Comparison of ENCODE assay signal across 8 cellular contexts in genomic region chr16:2911580-2912329, GRCh38. TPM values are rescaled to one million over a fixed set of nuclear protein-coding genes. Genes with fewer than 3 reads are reported as not detected.
DNase-seq lines count a peak whose midpoint lies in the region; ATAC-seq, FAIRE-seq and TF ChIP-seq lines count a peak whose summit lies in the region.

Gene FLYWCH1 (plus strand): TSS chr16:2911931. CDS start chr16:2929686, 17,755 bp downstream.

- peak within 1 kb of the TSS; percentile 94 to 99 (median 96) for H3K4me3 Mint-ChIP-seq in CD4-positive, CD25-positive, alpha-beta regulatory T cell

- TF ChIP-seq POLR2A in HepG2 (IDR thresholded peaks at IDR 0.05; ENCODE audit: insufficient read depth in 1 of 2, low read depth in 2 of 2, low read length in 2 of 2), result peak; percentile 24 to 71; a peak in 2 of 4 replicates

- peaks cover 3 to 40% (median 21%) of the 10 kb centered on the region in 4 donors for H3K4me1 Mint-ChIP-seq in CD4-positive, CD25-positive, alpha-beta regulatory T cell

- peak; percentile 97 to 98 for ATAC-seq in CD4-positive, CD25-positive, alpha-beta regulatory T cell (ENCODE audit: low read depth in 2 of 2)
- ATAC-seq in GM19452 (IDR thresholded peaks at IDR 0.05; ENCODE audit: unreplicated experiment) (peak; percentile 86), HG03575 (IDR thresholded peaks at IDR 0.05; ENCODE audit: extremely low read depth, insufficient number of reproducible peaks, low FRiP score, unreplicated experiment) (peak; percentile 49), HepG2 (peak; percentile 93)

- peaks cover 5% of the 10 kb centered on the region for H3K36me3 Mint-ChIP-seq in CD4-positive, CD25-positive, alpha-beta regulatory T cell

- CTCF ChIA-PET in HepG2 (lab: Yijun Ruan, JAX; ENCODE audit: low intra/inter-chr PET ratio, low total read pairs), result no interaction called here

- no TSS peak for BruUV-seq in HepG2 (replicated peaks; lab: Mats Ljungman, UMichigan)

- in situ Hi-C loops in HepG2 (cut with HindIII; ENCODE audit: extremely low pct_ligation_motif_present, low pct_unique_long_range_greater_than_20kb), result loop anchor here (5.0 kb wide), 2 partner anchors 39 to 74 kb away; no protein-coding TSS in a partner anchor

- TF ChIP-seq EP300 in HepG2 (IDR thresholded peaks at IDR 0.05; ENCODE audit: low read depth in 2 of 2, low read length in 2 of 2) (peak in 1 of 2 experiments; percentile 15; a peak in 1 of 4 replicates), HepG2 (CRISPR knock-in tag; IDR thresholded peaks at IDR 0.05; ENCODE audit: borderline replicate concordance) (no peak; the same call in 1 of the 2 replicates)

- H3K9ac ChIP-seq in HepG2 (ENCODE audit: insufficient read depth, low read depth, low read length), result peak within 1 kb of the TSS; percentile 77

- H3K27ac ChIP-seq in CD4-positive, CD25-positive, alpha-beta regulatory T cell (ENCODE audit: insufficient read depth, low read length, poor library complexity, severe bottlenecking), result peak within 1 kb of the TSS; percentile 67
- H3K27ac ChIP-seq in HepG2 (ENCODE audit: extremely low read length, insufficient read depth, low read length), result peak within 1 kb of the TSS; percentile 44

- FAIRE-seq in HepG2 (lab: Jason Lieb, UNC), result peak; percentile 76

- H3K4me1 ChIP-seq in CD4-positive, CD25-positive, alpha-beta regulatory T cell (ENCODE audit: control insufficient read depth, insufficient read depth, low read length, poor library complexity, severe bottlenecking), result peaks cover 21% of the 10 kb centered on the region
- peaks cover 18% of the 10 kb centered on the region for H3K4me1 ChIP-seq in HepG2 (ENCODE audit: insufficient read depth, low read length)

- POLR2A ChIA-PET in HepG2 (lab: Yijun Ruan, JAX), result interaction anchor here (0.6 to 2.2 kb wide), 10 partner anchors 13 to 160 kb away, joined by 3 to 27 read pairs (median 4); partner anchors contain the start of genes FLYWCH2, PKMYT1, SRRM2 and ZG16B

- H3K4me2 ChIP-seq in HepG2 (ENCODE audit: low read depth, low read length), result peak within 1 kb of the TSS; percentile 85

- H3K9me3 ChIP-seq in CD4-positive, CD25-positive, alpha-beta regulatory T cell (ENCODE audit: control insufficient read depth in 2 of 2, low read length in 2 of 2), result no peaks in the 10 kb centered on the region
- no peaks in the 10 kb centered on the region for H3K9me3 ChIP-seq in HepG2 (ENCODE audit: low read length)

- peaks cover 0 to 1% (median 0%) of the 10 kb centered on the region in 7 donors for H3K9me3 Mint-ChIP-seq in CD4-positive, CD25-positive, alpha-beta regulatory T cell

- H3K36me3 ChIP-seq in CD4-positive, CD25-positive, alpha-beta regulatory T cell (ENCODE audit: control insufficient read depth, insufficient read depth, low read length), result peaks cover 3% of the 10 kb centered on the region
- peaks cover 3% of the 10 kb centered on the region in 2 experiments; a peak in 2 of 5 replicates for H3K36me3 ChIP-seq in HepG2 (replicated peaks in 1 of 2; ENCODE audit: control insufficient read depth in 1 of 2, insufficient read depth in 2 of 2, low read length in 2 of 2)

- intact Hi-C loops in HepG2 (cut with micrococcal nuclease; ENCODE audit: unreplicated experiment), result loop anchor here (5.0 kb wide), 1 partner anchor 44 kb away; no protein-coding TSS in a partner anchor

- H3K4me3 ChIP-seq in CD4-positive, CD25-positive, alpha-beta regulatory T cell (ENCODE audit: low read depth, low read length), result peak within 1 kb of the TSS; percentile 85
- peak within 1 kb of the TSS; percentile 65 to 76 (median 76) for H3K4me3 ChIP-seq in HepG2 (replicated peaks in 1 of 3; ENCODE audit: insufficient read depth in 1 of 3, low read depth in 2 of 3, low read length in 3 of 3)

- TF ChIP-seq CTCF in HepG2 (CRISPR knock-in tag; IDR thresholded peaks at IDR 0.05), result 0 out of 2 replicates have a peak, but pooled peaks have one; percentile 24

- peaks cover 7% of the 10 kb centered on the region for H3K79me2 ChIP-seq in HepG2 (ENCODE audit: insufficient read depth, low read length)

- DNase-seq in CD4-positive, CD25-positive, alpha-beta regulatory T cell, result peak; percentile 94 to 99 (median 97)
- DNase-seq in NCI-H82 (lab: John Stamatoyannopoulos, UW) (peak; percentile 99), dermis blood vessel endothelial cell (peak; percentile 99), HepG2 (ENCODE audit: low spot score) (peak; percentile 92)
- DNase-seq in activated CD4-positive, alpha-beta T cell treated with anti-CD3 and anti-CD28 coated beads, Interleukin-2, amount 50 U/mL, for 48 hours, result peak; percentile 100
- peak; percentile 99 for DNase-seq in stimulated activated CD4-positive, alpha-beta T cell treated with anti-CD3 and anti-CD28 coated beads, Interleukin-2, amount 100 ng/mL, for 48 hours

- H2AFZ ChIP-seq in HepG2 (ENCODE audit: low read length), result peak within 1 kb of the TSS; percentile 48

- no peaks in the 10 kb centered on the region for H3K27me3 ChIP-seq in CD4-positive, CD25-positive, alpha-beta regulatory T cell (ENCODE audit: control insufficient read depth, insufficient read depth, low read length)
- H3K27me3 ChIP-seq in HepG2 (ENCODE audit: control insufficient read depth in 1 of 2, insufficient read depth in 2 of 2, low read length in 2 of 2), result no peaks in the 10 kb centered on the region; a peak in 1 of 5 replicates

- peak; percentile 58; the same call in 1 of the 2 replicates for TF ChIP-seq RAD21 in HepG2 (CRISPR knock-in tag; IDR thresholded peaks at IDR 0.05)

- H3K27me3 Mint-ChIP-seq in CD4-positive, CD25-positive, alpha-beta regulatory T cell, result peaks cover 7% of the 10 kb centered on the region

- no peaks in the 10 kb centered on the region for H4K20me1 ChIP-seq in HepG2 (ENCODE audit: insufficient read depth, low read length)

- 0% methylated on average over 21 of the region's 87 CpGs for WGBS in HepG2 (ENCODE audit: low lambda C conversion rate)

- peak within 1 kb of the TSS; percentile 83 to 95 (median 83) for H3K27ac Mint-ChIP-seq in CD4-positive, CD25-positive, alpha-beta regulatory T cell

TF ChIP-seq in HepG2, 621 proteins besides CTCF, POLR2A, EP300 and RAD21 (continues in another document):
- TF ChIP-seq, protein P1, sequence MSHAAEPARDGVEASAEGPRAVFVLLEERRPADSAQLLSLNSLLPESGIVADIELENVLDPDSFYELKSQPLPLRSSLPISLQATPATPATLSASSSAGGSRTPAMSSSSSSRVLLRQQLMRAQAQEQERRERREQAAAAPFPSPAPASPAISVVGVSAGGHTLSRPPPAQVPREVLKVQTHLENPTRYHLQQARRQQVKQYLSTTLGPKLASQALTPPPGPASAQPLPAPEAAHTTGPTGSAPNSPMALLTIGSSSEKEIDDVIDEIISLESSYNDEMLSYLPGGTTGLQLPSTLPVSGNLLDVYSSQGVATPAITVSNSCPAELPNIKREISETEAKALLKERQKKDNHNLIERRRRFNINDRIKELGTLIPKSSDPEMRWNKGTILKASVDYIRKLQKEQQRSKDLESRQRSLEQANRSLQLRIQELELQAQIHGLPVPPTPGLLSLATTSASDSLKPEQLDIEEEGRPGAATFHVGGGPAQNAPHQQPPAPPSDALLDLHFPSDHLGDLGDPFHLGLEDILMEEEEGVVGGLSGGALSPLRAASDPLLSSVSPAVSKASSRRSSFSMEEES (CRISPR knock-in tag; IDR thresholded peaks at IDR 0.05), result 0 out of 2 replicates have a peak, but pooled peaks have one; percentile 40
- no peak for TF ChIP-seq ZNF749 (CRISPR knock-in tag; IDR thresholded peaks at IDR 0.05; ENCODE audit: borderline replicate concordance)
- TF ChIP-seq FOXK1 (CRISPR knock-in tag; IDR thresholded peaks at IDR 0.05; ENCODE audit: borderline replicate concordance, low read depth), result peak; percentile 81; the same call in 1 of the 2 replicates
- no peak; the same call in 1 of the 2 replicates for TF ChIP-seq MIER2 (CRISPR knock-in tag; IDR thresholded peaks at IDR 0.05)
- no peak; the same call in 1 of the 2 replicates for TF ChIP-seq RNF2 (conservative IDR thresholded peaks at IDR 0.05; ENCODE audit: low read depth)
- no peak for TF ChIP-seq PCBP2 (optimal IDR thresholded peaks at IDR 0.05; ENCODE audit: low read depth, low read length, poor library complexity, severe bottlenecking)
- TF ChIP-seq ZMYM3 (CRISPR knock-in tag; IDR thresholded peaks at IDR 0.05), result peak; percentile 39; the same call in 1 of the 2 replicates
- TF ChIP-seq ZNF567 (CRISPR knock-in tag; IDR thresholded peaks at IDR 0.05; ENCODE audit: borderline replicate concordance), result peak; percentile 80; the same call in 1 of the 2 replicates

RNA-seq across cellular contexts. Expression of gene FLYWCH1, which starts in this region (rescaled TPM):
- total RNA-seq in CD4-positive, CD25-positive, alpha-beta regulatory T cell, result 74.8 TPM
- 10 to 100 TPM in 3 of 4 donors, 1 to 10 TPM in 1; 6.6 to 13.7 (median 12.7) TPM for polyA plus RNA-seq in CD4-positive, CD25-positive, alpha-beta regulatory T cell
- 39.5 and 41.0 TPM in 2 replicates for total RNA-seq in dermis blood vessel endothelial cell
- 9.9 and 12.4 TPM in 2 replicates for total RNA-seq in HepG2 (2016; rRNA removed; fragmentation: Illumina TruSeq; extraction: Trizol)
- total RNA-seq in HepG2 (2016; cell fraction: cytosol; rRNA removed; fragmentation: Illumina TruSeq; extraction: Trizol; ENCODE audit: low read depth), result 2.1 and 2.4 TPM in 2 replicates
- total RNA-seq in HepG2 (2016; cell fraction: insoluble cytoplasmic fraction; rRNA removed; fragmentation: Illumina TruSeq; extraction: Trizol), result 7.4 and 12.0 TPM in 2 replicates
- total RNA-seq in HepG2 (2016; cell fraction: membrane; rRNA removed; fragmentation: Illumina TruSeq; extraction: Trizol), result 5.7 and 6.7 TPM in 2 replicates
- 7.5 and 8.9 TPM in 2 replicates for total RNA-seq in HepG2 (2016; cell fraction: nucleus; rRNA removed; fragmentation: Illumina TruSeq; extraction: Trizol)
- 7.3 and 11.3 TPM in 2 replicates for polyA plus RNA-seq in HepG2 (2011; rRNA removed)
- polyA plus RNA-seq in HepG2 (2011; cell fraction: cytosol; rRNA removed), result 7.4 and 13.0 TPM in 2 replicates
- 19.4 and 20.7 TPM in 2 replicates for polyA plus RNA-seq in HepG2 (2011; cell fraction: nucleus; rRNA removed)
- 4.8 and 9.8 TPM in 2 replicates for polyA plus RNA-seq in HepG2 (2012)
- polyA plus RNA-seq in HepG2 (2016; cell fraction: cytosol; fragmentation: Illumina TruSeq; extraction: Trizol; ENCODE audit: low read depth), result 1.4 and 1.7 TPM in 2 replicates
- 9.4 and 11.6 TPM in 2 replicates for polyA plus RNA-seq in HepG2 (2016; cell fraction: insoluble cytoplasmic fraction; fragmentation: Illumina TruSeq; extraction: Trizol; ENCODE audit: low read depth)
- 5.2 and 5.3 TPM in 2 replicates for polyA plus RNA-seq in HepG2 (2016; cell fraction: membrane; fragmentation: Illumina TruSeq; extraction: Trizol; ENCODE audit: low read depth)
- 18.2 and 22.5 TPM in 2 replicates for polyA plus RNA-seq in HepG2 (2016; cell fraction: nucleus; fragmentation: Illumina TruSeq; extraction: Trizol; ENCODE audit: insufficient read depth, low read depth)
- 19.9 and 35.0 TPM in 2 replicates for polyA minus RNA-seq in HepG2 (2011; rRNA and poly(A)+ RNA removed; ENCODE audit: low replicate concordance)
- 6.9 and 10.6 TPM in 2 replicates for polyA minus RNA-seq in HepG2 (2011; cell fraction: cytosol; rRNA and poly(A)+ RNA removed)
- polyA minus RNA-seq in HepG2 (2011; cell fraction: nucleus; rRNA and poly(A)+ RNA removed), result 6.5 and 7.6 TPM in 2 replicates

Comparison
In these comparisons a context has a peak if more than half of its experiments do, and no peak if none do; other contexts are left out.
1. Peak in every context shown above with its lines: DNase-seq, ATAC-seq, H3K4me3 ChIP-seq and H3K27ac ChIP-seq.